ENCODE assay signal across 30 cellular contexts in the genomic region with DNA sequence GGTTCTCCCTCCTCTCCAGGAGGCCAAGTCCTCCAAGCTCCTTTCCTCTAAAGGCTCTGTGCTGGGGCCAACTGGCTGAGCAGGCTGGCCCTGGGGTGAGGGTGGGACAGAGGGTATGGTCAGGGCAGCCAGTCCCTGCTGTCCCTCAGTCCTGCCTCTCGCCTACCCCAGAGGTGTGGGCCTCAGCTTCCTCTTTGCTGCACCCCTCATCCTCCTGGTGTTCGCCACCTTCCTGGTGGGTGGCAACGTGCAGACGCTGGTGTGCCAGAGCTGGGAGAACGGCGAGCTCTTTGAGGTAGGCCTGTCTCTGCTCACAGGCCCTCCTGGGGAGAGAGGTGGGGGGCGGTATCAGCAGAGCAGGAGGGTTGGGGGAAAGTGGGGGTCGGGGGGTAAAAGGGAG. TPM values are rescaled to one million over a fixed set of nuclear protein-coding genes. Genes with fewer than 3 reads are reported as not detected.
"Had no signal": no experiment of that assay in that cellular context is flagged by ENCODE, and none has a peak within 500 bp of the region (broad histone marks: within the 10 kb centered on the region; RNA-seq: fewer than 3 reads in every experiment).

No MANE protein-coding gene starts in this region.

- ATAC-seq: activated CD4-positive, CD25-positive, alpha-beta regulatory T cell treated with anti-CD3 and anti-CD28 coated beads, Interleukin-2, amount 50 U/mL, for 24 hours; activated CD8-positive, alpha-beta T cell treated with anti-CD3 and anti-CD28 coated beads for 36 hours; activated T-cell treated with anti-CD3 and anti-CD28 coated beads, Interleukin-2, amount 50 U/mL, for 4 hours; activated T-helper 17 cell treated with anti-CD3 and anti-CD28 coated beads, Interleukin-2, amount 50 U/mL, for 72 hours; esophagus mucosa; T-helper 17 cell had no signal

- H3K27ac ChIP-seq: brain microvascular endothelial cell, colonic mucosa, WERI-Rb-1 had no signal

- H3K4me1 ChIP-seq: colonic mucosa had no signal

- DNase-seq: activated B cell treated with CpG ODN at 0.5 μM for 24 hours; activated CD4-positive, alpha-beta T cell treated with anti-CD3 and anti-CD28 coated beads for 48 hours; activated CD4-positive, alpha-beta T cell treated with anti-CD3 and anti-CD28 coated beads, Interleukin-2, amount 50 U/mL, for 1 hour; activated CD4-positive, alpha-beta T cell treated with anti-CD3 and anti-CD28 coated beads, Interleukin-2, amount 50 U/mL, for 48 hours; activated CD8-positive, alpha-beta memory T cell treated with anti-CD3 and anti-CD28 coated beads for 24 hours; activated CD8-positive, alpha-beta T cell treated with anti-CD3 and anti-CD28 coated beads for 36 hours; activated effector memory CD4-positive, alpha-beta T cell treated with Interleukin-2 at 50 U/mL for 16 hours; activated gamma-delta T cell treated with Interleukin-2 at 50 U/mL for 16 hours; activated naive CD4-positive, alpha-beta T cell treated with anti-CD3 and anti-CD28 coated beads, Interleukin-2, amount 50 U/mL, for 16 hours; activated naive CD4-positive, alpha-beta T cell treated with Interleukin-2 at 50 U/mL for 16 hours; activated T-cell treated with anti-CD3 and anti-CD28 coated beads, Interleukin-2, amount 50 U/mL, for 4 hours; amniotic stem cell; anterior cingulate cortex; brain microvascular endothelial cell; central memory CD4-positive, alpha-beta T cell; cerebellar nuclear complex; colonic mucosa; effector memory CD4-positive, alpha-beta T cell; endodermal cell; foreskin fibroblast; head of caudate nucleus; T-helper 1 cell; T-helper 17 cell; T1000; WERI-Rb-1 had no signal

- H3K27me3 Mint-ChIP-seq: activated B cell treated with CpG ODN at 0.5 μM for 24 hours; activated CD8-positive, alpha-beta T cell treated with anti-CD3 and anti-CD28 coated beads for 36 hours; activated naive CD8-positive, alpha-beta T cell; activated T-helper 17 cell treated with anti-CD3 and anti-CD28 coated beads, Interleukin-2, amount 50 U/mL, for 72 hours; T-helper 17 cell had no signal

- H3K9me3 ChIP-seq: colonic mucosa had no signal

- H3K36me3 Mint-ChIP-seq: activated naive CD8-positive, alpha-beta T cell had no signal

- H3K27me3 ChIP-seq: brain microvascular endothelial cell, colonic mucosa had no signal

- H3K4me3 Mint-ChIP-seq: activated B cell treated with CpG ODN at 0.5 μM for 24 hours; activated CD8-positive, alpha-beta T cell treated with anti-CD3 and anti-CD28 coated beads for 36 hours; activated naive CD8-positive, alpha-beta T cell; activated T-cell treated with anti-CD3 and anti-CD28 coated beads, Interleukin-2, amount 50 U/mL, for 4 hours; activated T-helper 17 cell treated with anti-CD3 and anti-CD28 coated beads, Interleukin-2, amount 50 U/mL, for 72 hours; endodermal cell; T-helper 17 cell; T-helper 2 cell treated with Interferon-gamma antibody and Interleukin-4, amounts not matched to agents 5 μg/mL and 100 μg/mL, for 36 hours had no signal

- H3K27ac Mint-ChIP-seq: activated B cell treated with CpG ODN at 0.5 μM for 24 hours; activated CD8-positive, alpha-beta T cell treated with anti-CD3 and anti-CD28 coated beads for 36 hours; activated naive CD8-positive, alpha-beta T cell; activated T-helper 17 cell treated with anti-CD3 and anti-CD28 coated beads, Interleukin-2, amount 50 U/mL, for 72 hours; endodermal cell; T-helper 17 cell; T-helper 2 cell treated with Interferon-gamma antibody and Interleukin-4, amounts not matched to agents 5 μg/mL and 100 μg/mL, for 36 hours had no signal

- H3K4me3 ChIP-seq: colonic mucosa had no signal

- H3K36me3 ChIP-seq: brain microvascular endothelial cell, colonic mucosa, WERI-Rb-1 had no signal

- H3K4me1 Mint-ChIP-seq: activated B cell treated with CpG ODN at 0.5 μM for 24 hours; activated T-helper 17 cell treated with anti-CD3 and anti-CD28 coated beads, Interleukin-2, amount 50 U/mL, for 72 hours; endodermal cell; T-helper 17 cell had no signal

- H3K9me3 Mint-ChIP-seq: activated B cell treated with CpG ODN at 0.5 μM for 24 hours; activated CD8-positive, alpha-beta T cell treated with anti-CD3 and anti-CD28 coated beads for 36 hours; activated T-cell treated with anti-CD3 and anti-CD28 coated beads, Interleukin-2, amount 50 U/mL, for 4 hours; activated T-helper 17 cell treated with anti-CD3 and anti-CD28 coated beads, Interleukin-2, amount 50 U/mL, for 72 hours; endodermal cell; T-helper 2 cell treated with Interferon-gamma antibody and Interleukin-4, amounts not matched to agents 5 μg/mL and 100 μg/mL, for 36 hours had no signal

RNA-seq across cellular contexts. Expression of a gene that starts 16.1 kb away (rescaled TPM):
- total RNA-seq: activated B cell treated with CpG ODN at 0.5 μM for 24 hours; activated CD8-positive, alpha-beta T cell treated with anti-CD3 and anti-CD28 coated beads for 36 hours; activated T-cell treated with anti-CD3 and anti-CD28 coated beads, Interleukin-2, amount 50 U/mL, for 4 hours; activated T-helper 17 cell treated with anti-CD3 and anti-CD28 coated beads, Interleukin-2, amount 50 U/mL, for 72 hours; T-helper 17 cell had no signal
